ENCODE assay signal across 8 cellular contexts in the genomic region with DNA sequence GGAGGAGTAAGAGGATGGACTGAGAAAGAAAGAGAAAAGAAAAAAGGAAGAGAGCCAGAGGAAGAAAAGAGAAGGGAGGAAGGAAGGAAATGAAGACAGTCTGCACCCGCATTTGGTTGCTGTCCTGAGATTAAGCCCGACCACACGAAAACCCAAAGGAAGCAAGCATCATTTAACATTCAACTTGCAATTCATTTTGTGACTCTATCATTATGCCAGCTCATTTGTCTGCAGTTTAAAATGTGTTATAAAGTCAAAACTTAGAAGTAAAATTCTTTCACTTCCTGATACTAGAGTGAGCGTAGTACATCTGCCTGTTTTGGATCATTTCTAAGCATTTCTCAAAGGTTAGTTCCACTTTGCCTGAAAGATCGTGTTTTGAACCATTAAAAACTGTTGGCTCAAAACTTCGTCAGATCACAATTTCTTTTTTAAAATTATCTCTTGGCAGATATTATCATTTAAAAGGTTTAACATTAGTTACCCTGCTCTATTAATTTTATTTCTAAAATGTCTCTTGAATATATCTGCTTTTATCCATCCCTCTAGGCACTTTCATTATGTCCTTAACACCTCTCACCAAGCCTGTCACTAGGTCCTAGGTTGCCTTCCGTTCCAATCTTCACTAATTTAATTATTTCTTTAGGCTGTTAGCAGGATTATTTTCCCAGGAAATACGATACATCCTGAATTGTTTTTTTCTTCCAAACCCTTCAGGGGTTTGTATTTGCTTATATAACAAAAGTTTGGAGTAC.
DNase-seq lines count a peak whose midpoint lies in the region; ATAC-seq and TF ChIP-seq lines count a peak whose summit lies in the region.

No MANE protein-coding gene starts in this region.

- H3K9me3 Mint-ChIP-seq in activated CD4-positive, alpha-beta memory T cell treated with anti-CD3 and anti-CD28 coated beads, Interleukin-2, amount 10 ng/mL, durations not matched to agents 7 days and 5 days = no peaks in the 10 kb centered on the region

- H3K4me3 Mint-ChIP-seq in activated CD4-positive, alpha-beta memory T cell treated with anti-CD3 and anti-CD28 coated beads, Interleukin-2, amount 10 ng/mL, durations not matched to agents 7 days and 5 days = peak overlapping the region; percentile 67

- H3K4me3 ChIP-seq in AG10803 (ENCODE audit: low read length) (no peak overlapping the region), thymus (ENCODE audit: low read length) (peak overlapping the region; percentile 23), stomach (no peak overlapping the region)

- H3K27ac ChIP-seq in thymus (ENCODE audit: low read depth) (no peak overlapping the region), stomach (no peak overlapping the region)

- WGBS in thymus = 25% methylated on average over 8 of the region's 8 CpGs
- 56 to 66% (median 59%) methylated on average over 8 of the region's 8 CpGs for WGBS in stomach, 5 donors

- ATAC-seq in GM19023 (IDR thresholded peaks at IDR 0.05; ENCODE audit: unreplicated experiment) = peak; percentile 66
- peak; percentile 80 for ATAC-seq in HG03097 (IDR thresholded peaks at IDR 0.05; ENCODE audit: low FRiP score, unreplicated experiment)

- no peaks in the 10 kb centered on the region for H3K36me3 Mint-ChIP-seq in activated CD4-positive, alpha-beta memory T cell treated with anti-CD3 and anti-CD28 coated beads, Interleukin-2, amount 10 ng/mL, durations not matched to agents 7 days and 5 days (ENCODE audit: low read depth)

- H3K27ac Mint-ChIP-seq in activated CD4-positive, alpha-beta memory T cell treated with anti-CD3 and anti-CD28 coated beads, Interleukin-2, amount 10 ng/mL, durations not matched to agents 7 days and 5 days = peak overlapping the region; percentile 72

- intact Hi-C loops in stomach (cut with DNase I; ENCODE audit: low total_unique reads) = no loop called here

- CTCF ChIA-PET in activated CD4-positive, alpha-beta memory T cell treated with anti-CD3 and anti-CD28 coated beads, Interleukin-2, amount 10 ng/mL, durations not matched to agents 7 days and 5 days (lab: Charles Lee) = no interaction called here

- H3K9me3 ChIP-seq in thymus (ENCODE audit: control insufficient read depth) (no peaks in the 10 kb centered on the region), stomach (no peaks in the 10 kb centered on the region)

- no peak for TF ChIP-seq EP300 in stomach (IDR thresholded peaks at IDR 0.05)

- H3K27me3 ChIP-seq in thymus (ENCODE audit: control insufficient read depth, insufficient read depth) (no peaks in the 10 kb centered on the region), stomach (no peaks in the 10 kb centered on the region)

- peaks cover 43% of the 10 kb centered on the region for H3K4me1 Mint-ChIP-seq in activated CD4-positive, alpha-beta memory T cell treated with anti-CD3 and anti-CD28 coated beads, Interleukin-2, amount 10 ng/mL, durations not matched to agents 7 days and 5 days

- POLR2A ChIA-PET in activated CD4-positive, alpha-beta memory T cell treated with anti-CD3 and anti-CD28 coated beads, Interleukin-2, amount 10 ng/mL, durations not matched to agents 7 days and 5 days (lab: Charles Lee) = interaction anchor here (0.6 to 1.6 kb wide), 3 partner anchors 71 to 241 kb away, joined by 3 to 6 read pairs (median 4); partner anchors contain the start of gene TLE4

- DNase-seq in AG10803 (ENCODE audit: low read depth) (peak; percentile 6), stomach (no peak), NCI-H446 treated with DMSO at 0.1 percent for 48 hours (lab: John Stamatoyannopoulos, UW) (no peak)
- DNase-seq in activated CD4-positive, alpha-beta memory T cell treated with anti-CD3 and anti-CD28 coated beads, Interleukin-2, amount 10 ng/mL, durations not matched to agents 7 days and 5 days = peak; percentile 36
- DNase-seq in NK-92 treated with Interleukin-12 subunit alpha and Interleukin-12 subunit beta, amount 100 ng/mL, for 24 hours (lab: John Stamatoyannopoulos, UW) = no peak

- H3K4me1 ChIP-seq in thymus (ENCODE audit: control insufficient read depth, insufficient read depth, low read length) (no peaks in the 10 kb centered on the region), stomach (peaks cover 0 to 24% (median 2%) of the 10 kb centered on the region in 4 donors)

- TF ChIP-seq POLR2A in stomach (IDR thresholded peaks at IDR 0.05) = no peak

- TF ChIP-seq CTCF in AG10803 (conservative IDR thresholded peaks at IDR 0.05; ENCODE audit: low read length) (no peak), stomach (IDR thresholded peaks at IDR 0.05) (no peak)

- H3K27me3 Mint-ChIP-seq in activated CD4-positive, alpha-beta memory T cell treated with anti-CD3 and anti-CD28 coated beads, Interleukin-2, amount 10 ng/mL, durations not matched to agents 7 days and 5 days = peaks cover 2% of the 10 kb centered on the region

- H3K36me3 ChIP-seq in thymus (ENCODE audit: control insufficient read depth, insufficient read depth) (no peaks in the 10 kb centered on the region), stomach (no peaks in the 10 kb centered on the region)

Comparison
In these comparisons a context has a peak if more than half of its experiments do, and no peak if none do; other contexts are left out.
1. DNase-seq: peak in AG10803 (single experiment) and activated CD4-positive, alpha-beta memory T cell treated with anti-CD3 and anti-CD28 coated beads, Interleukin-2, amount 10 ng/mL, durations not matched to agents 7 days and 5 days (single experiment); none in stomach (single experiment), NCI-H446 treated with DMSO at 0.1 percent for 48 hours (single experiment) and NK-92 treated with Interleukin-12 subunit alpha and Interleukin-12 subunit beta, amount 100 ng/mL, for 24 hours (single experiment).